In genomic region chr22:20131856-20132685, GRCh38 we compare ENCODE assay signal across 1 cellular context.
TF ChIP-seq lines count a peak whose summit lies in the region.

No MANE protein-coding gene starts in this region.

TF ChIP-seq in K562, 482 proteins besides CTCF, POLR2A, EP300 and RAD21 (continued from another document and continues in another):
- peak; percentile 79; the same call in 1 of the 2 replicates for TF ChIP-seq ZBTB7A (IDR thresholded peaks at IDR 0.05; ENCODE audit: borderline replicate concordance, control insufficient read depth, low read depth, low read length)
- TF ChIP-seq NR2F6 (CRISPR knock-in tag; IDR thresholded peaks at IDR 0.05): no peak
- TF ChIP-seq MAFF (IDR thresholded peaks at IDR 0.05; ENCODE audit: low read length): no peak
- no peak for TF ChIP-seq STAG1 (CRISPR knock-in tag; IDR thresholded peaks at IDR 0.05; ENCODE audit: borderline replicate concordance)
- no peak for TF ChIP-seq PRDM10 (IDR thresholded peaks at IDR 0.05; ENCODE audit: partially characterized antibody)
- TF ChIP-seq BRCA1 (IDR thresholded peaks at IDR 0.05): no peak
- no peak for TF ChIP-seq BRCA1 (CRISPR knock-in tag; IDR thresholded peaks at IDR 0.05)
- no peak for TF ChIP-seq ZNF436 (CRISPR knock-in tag; IDR thresholded peaks at IDR 0.05)
- peak; percentile 87 for TF ChIP-seq SAP30 (IDR thresholded peaks at IDR 0.05; ENCODE audit: borderline replicate concordance, insufficient read depth, low read depth, low read length, poor library complexity, severe bottlenecking)
- TF ChIP-seq RFX5 (IDR thresholded peaks at IDR 0.05; ENCODE audit: low read depth, low read length): no peak
- TF ChIP-seq PHF20 (IDR thresholded peaks at IDR 0.05; ENCODE audit: partially characterized antibody): no peak
- TF ChIP-seq USF2 (CRISPR knock-in tag; IDR thresholded peaks at IDR 0.05): peak; percentile 67
- no peak for TF ChIP-seq SRSF7 (optimal IDR thresholded peaks at IDR 0.05; ENCODE audit: low read depth, low read length)
- no peak for TF ChIP-seq ZKSCAN3 (CRISPR knock-in tag; IDR thresholded peaks at IDR 0.05)
- peak; percentile 53 for TF ChIP-seq RB1 (IDR thresholded peaks at IDR 0.05; ENCODE audit: low read depth)
- no peak; the same call in 1 of the 2 replicates for TF ChIP-seq IFI16 (CRISPR knock-in tag; IDR thresholded peaks at IDR 0.05)
- TF ChIP-seq, protein P1, sequence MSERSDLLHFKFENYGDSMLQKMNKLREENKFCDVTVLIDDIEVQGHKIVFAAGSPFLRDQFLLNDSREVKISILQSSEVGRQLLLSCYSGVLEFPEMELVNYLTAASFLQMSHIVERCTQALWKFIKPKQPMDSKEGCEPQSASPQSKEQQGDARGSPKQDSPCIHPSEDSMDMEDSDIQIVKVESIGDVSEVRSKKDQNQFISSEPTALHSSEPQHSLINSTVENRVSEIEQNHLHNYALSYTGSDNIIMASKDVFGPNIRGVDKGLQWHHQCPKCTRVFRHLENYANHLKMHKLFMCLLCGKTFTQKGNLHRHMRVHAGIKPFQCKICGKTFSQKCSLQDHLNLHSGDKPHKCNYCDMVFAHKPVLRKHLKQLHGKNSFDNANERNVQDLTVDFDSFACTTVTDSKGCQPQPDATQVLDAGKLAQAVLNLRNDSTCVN (CRISPR knock-in tag; IDR thresholded peaks at IDR 0.05): no peak
- no peak for TF ChIP-seq BRF2 (IDR thresholded peaks at IDR 0.05; ENCODE audit: borderline replicate concordance, insufficient read depth, insufficient read length)
- no peak for TF ChIP-seq ZNF408 (CRISPR knock-in tag; IDR thresholded peaks at IDR 0.05; ENCODE audit: low read depth)
- TF ChIP-seq, protein P2, sequence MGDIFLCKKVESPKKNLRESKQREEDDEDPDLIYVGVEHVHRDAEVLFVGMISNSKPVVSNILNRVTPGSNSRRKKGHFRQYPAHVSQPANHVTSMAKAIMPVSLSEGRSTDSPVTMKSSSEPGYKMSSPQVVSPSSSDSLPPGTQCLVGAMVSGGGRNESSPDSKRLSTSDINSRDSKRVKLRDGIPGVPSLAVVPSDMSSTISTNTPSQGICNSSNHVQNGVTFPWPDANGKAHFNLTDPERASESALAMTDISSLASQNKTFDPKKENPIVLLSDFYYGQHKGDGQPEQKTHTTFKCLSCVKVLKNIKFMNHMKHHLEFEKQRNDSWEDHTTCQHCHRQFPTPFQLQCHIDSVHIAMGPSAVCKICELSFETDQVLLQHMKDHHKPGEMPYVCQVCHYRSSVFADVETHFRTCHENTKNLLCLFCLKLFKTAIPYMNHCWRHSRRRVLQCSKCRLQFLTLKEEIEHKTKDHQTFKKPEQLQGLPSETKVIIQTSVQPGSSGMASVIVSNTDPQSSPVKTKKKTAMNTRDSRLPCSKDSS (IDR thresholded peaks at IDR 0.05; ENCODE audit: low read depth, partially characterized antibody): no peak
- TF ChIP-seq ZNF586 (CRISPR knock-in tag; conservative IDR thresholded peaks at IDR 0.05): no peak
- TF ChIP-seq ZNF23 (CRISPR knock-in tag; IDR thresholded peaks at IDR 0.05): no peak
- no peak for TF ChIP-seq NFE2L1 (tag; IDR thresholded peaks at IDR 0.05; ENCODE audit: borderline replicate concordance, low read depth)
- no peak for TF ChIP-seq KAT7 (CRISPR knock-in tag; IDR thresholded peaks at IDR 0.05; ENCODE audit: borderline replicate concordance)
- TF ChIP-seq ETV5 (CRISPR knock-in tag; IDR thresholded peaks at IDR 0.05; ENCODE audit: low read depth): no peak
- TF ChIP-seq, protein P3, sequence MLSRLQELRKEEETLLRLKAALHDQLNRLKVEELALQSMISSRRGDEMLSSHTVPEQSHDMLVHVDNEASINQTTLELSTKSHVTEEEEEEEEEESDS (CRISPR knock-in tag; IDR thresholded peaks at IDR 0.05): no peak
- TF ChIP-seq, protein P4, sequence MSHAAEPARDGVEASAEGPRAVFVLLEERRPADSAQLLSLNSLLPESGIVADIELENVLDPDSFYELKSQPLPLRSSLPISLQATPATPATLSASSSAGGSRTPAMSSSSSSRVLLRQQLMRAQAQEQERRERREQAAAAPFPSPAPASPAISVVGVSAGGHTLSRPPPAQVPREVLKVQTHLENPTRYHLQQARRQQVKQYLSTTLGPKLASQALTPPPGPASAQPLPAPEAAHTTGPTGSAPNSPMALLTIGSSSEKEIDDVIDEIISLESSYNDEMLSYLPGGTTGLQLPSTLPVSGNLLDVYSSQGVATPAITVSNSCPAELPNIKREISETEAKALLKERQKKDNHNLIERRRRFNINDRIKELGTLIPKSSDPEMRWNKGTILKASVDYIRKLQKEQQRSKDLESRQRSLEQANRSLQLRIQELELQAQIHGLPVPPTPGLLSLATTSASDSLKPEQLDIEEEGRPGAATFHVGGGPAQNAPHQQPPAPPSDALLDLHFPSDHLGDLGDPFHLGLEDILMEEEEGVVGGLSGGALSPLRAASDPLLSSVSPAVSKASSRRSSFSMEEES (CRISPR knock-in tag; IDR thresholded peaks at IDR 0.05): no peak
- TF ChIP-seq BCOR (IDR thresholded peaks at IDR 0.05): no peak; the same call in 1 of the 2 replicates
- no peak for TF ChIP-seq HDAC6 (IDR thresholded peaks at IDR 0.05; ENCODE audit: low read depth, low read length)
- TF ChIP-seq U2AF2 (optimal IDR thresholded peaks at IDR 0.05; ENCODE audit: low read depth, low read length): no peak
- TF ChIP-seq, protein P5, sequence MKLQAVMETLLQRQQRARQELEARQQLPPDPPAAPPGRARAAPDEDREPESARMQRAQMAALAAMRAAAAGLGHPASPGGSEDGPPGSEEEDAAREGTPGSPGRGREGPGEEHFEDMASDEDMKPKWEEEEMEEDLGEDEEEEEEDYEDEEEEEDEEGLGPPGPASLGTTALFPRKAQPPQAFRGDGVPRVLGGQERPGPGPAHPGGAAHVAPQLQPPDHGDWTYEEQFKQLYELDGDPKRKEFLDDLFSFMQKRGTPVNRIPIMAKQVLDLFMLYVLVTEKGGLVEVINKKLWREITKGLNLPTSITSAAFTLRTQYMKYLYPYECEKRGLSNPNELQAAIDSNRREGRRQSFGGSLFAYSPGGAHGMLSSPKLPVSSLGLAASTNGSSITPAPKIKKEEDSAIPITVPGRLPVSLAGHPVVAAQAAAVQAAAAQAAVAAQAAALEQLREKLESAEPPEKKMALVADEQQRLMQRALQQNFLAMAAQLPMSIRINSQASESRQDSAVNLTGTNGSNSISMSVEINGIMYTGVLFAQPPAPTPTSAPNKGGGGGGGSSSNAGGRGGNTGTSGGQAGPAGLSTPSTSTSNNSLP (IDR thresholded peaks at IDR 0.05; ENCODE audit: borderline replicate concordance, low read depth, low read length): no peak
- 0 out of 2 replicates have a peak, but pooled peaks have one; percentile 16 for TF ChIP-seq EGR1 (conservative IDR thresholded peaks at IDR 0.05)
- peak; percentile 84 for TF ChIP-seq KLF1 (tag; IDR thresholded peaks at IDR 0.05)
- no peak for TF ChIP-seq ZNF384 (IDR thresholded peaks at IDR 0.05; ENCODE audit: low read depth, low read length)
- TF ChIP-seq SMARCA5 (IDR thresholded peaks at IDR 0.05): no peak
- no peak for TF ChIP-seq HMGN3 (IDR thresholded peaks at IDR 0.05; ENCODE audit: borderline replicate concordance, extremely low read depth, insufficient read length, low read depth, low read length)
- no peak for TF ChIP-seq AFF1 (IDR thresholded peaks at IDR 0.05; ENCODE audit: low read depth in 1 of 2, partially characterized antibody in 2 of 2)
